ENCODE assay signal across 9 cellular contexts in genomic region chr16:74035816-74036215, GRCh38.
DNase-seq lines count a peak whose midpoint lies in the region; ATAC-seq and TF ChIP-seq lines count a peak whose summit lies in the region.
"Had no signal": no experiment of that assay in that cellular context is flagged by ENCODE, and none has a peak within 500 bp of the region (broad histone marks: within the 10 kb centered on the region; RNA-seq: fewer than 3 reads in every experiment).

No MANE protein-coding gene starts in this region.

- no peaks in the 10 kb centered on the region for H3K9me3 ChIP-seq in fibroblast of lung (ENCODE audit: control insufficient read depth, insufficient read depth, low read depth, low read length)

- in situ Hi-C loops in GM13976 (cut with MboI; ENCODE audit: low sequenced_read_pairs, unreplicated experiment) = no loop called here

- DNase-seq in AG09309 (ENCODE audit: low read depth) = no peak
- peak; percentile 17 for DNase-seq in GM13976 (ENCODE audit: low spot score)
- DNase-seq in NCI-H2227 (lab: John Stamatoyannopoulos, UW; ENCODE audit: unreplicated experiment) = peak; percentile 52
- DNase-seq in fibroblast of lung (ENCODE audit: low read depth in 2 of 2) = peak in 1 of 2 donors; percentile 35
- no peak for DNase-seq in cerebellum (ENCODE audit: low spot score)
- no peak for DNase-seq in activated T-cell treated with anti-CD3 and anti-CD28 coated beads, Interleukin-2, amount 50 U/mL, for 72 hours
- no peak for DNase-seq in glomerular visceral epithelial cell (ENCODE audit: extremely low spot score)

- no peaks in the 10 kb centered on the region for H3K27me3 ChIP-seq in fibroblast of lung (ENCODE audit: control insufficient read depth, insufficient read depth, low read length)

- no peaks in the 10 kb centered on the region for H3K4me1 ChIP-seq in fibroblast of lung (ENCODE audit: control insufficient read depth, extremely low read depth, insufficient read depth, low read length)

- no peak overlapping the region for H3K4me2 ChIP-seq in fibroblast of lung (ENCODE audit: extremely low read depth, insufficient read depth, low read length)

- peaks cover 4% of the 10 kb centered on the region for H3K27me3 Mint-ChIP-seq in activated T-cell treated with anti-CD3 and anti-CD28 coated beads, Interleukin-2, amount 50 U/mL, for 72 hours (ENCODE audit: low read depth)

- no peak overlapping the region for H3K27ac Mint-ChIP-seq in activated T-cell treated with anti-CD3 and anti-CD28 coated beads, Interleukin-2, amount 50 U/mL, for 72 hours
- H3K27ac Mint-ChIP-seq: activated naive CD8-positive, alpha-beta T cell had no signal

- no peaks in the 10 kb centered on the region for H4K20me1 ChIP-seq in fibroblast of lung (ENCODE audit: control insufficient read depth, extremely low read depth, insufficient read depth, low read length)

- no peak overlapping the region for H3K9ac ChIP-seq in fibroblast of lung (ENCODE audit: insufficient read depth, low read length)

- H3K4me3 Mint-ChIP-seq in activated T-cell treated with anti-CD3 and anti-CD28 coated beads, Interleukin-2, amount 50 U/mL, for 72 hours = no peak overlapping the region
- H3K4me3 Mint-ChIP-seq: activated naive CD8-positive, alpha-beta T cell had no signal

- H3K9me3 Mint-ChIP-seq in activated T-cell treated with anti-CD3 and anti-CD28 coated beads, Interleukin-2, amount 50 U/mL, for 72 hours = no peaks in the 10 kb centered on the region

- no peak for ATAC-seq in HG02623 (IDR thresholded peaks at IDR 0.05; ENCODE audit: unreplicated experiment)
- ATAC-seq in activated T-cell treated with anti-CD3 and anti-CD28 coated beads, Interleukin-2, amount 50 U/mL, for 72 hours (replicated peaks in 1 of 2) = no peak

- H3K27ac ChIP-seq in fibroblast of lung (ENCODE audit: insufficient read depth, low read length) = no peak overlapping the region

- H3K4me3 ChIP-seq in AG09309 (ENCODE audit: control insufficient read depth, low read depth, low read length) = no peak overlapping the region
- H3K4me3 ChIP-seq in fibroblast of lung (replicated peaks in 1 of 4; ENCODE audit: control extremely low read depth in 1 of 4, insufficient read depth in 1 of 4, low read depth in 3 of 4, low read length in 4 of 4) = no peak overlapping the region

- peak; percentile 17 for TF ChIP-seq CTCF in AG09309 (IDR thresholded peaks at IDR 0.05; ENCODE audit: control insufficient read depth, insufficient read depth, low read depth, low read length, missing control alignments)
- no peak for TF ChIP-seq CTCF in GM13976 (IDR thresholded peaks at IDR 0.05; ENCODE audit: borderline replicate concordance, control extremely low read depth, extremely low read depth, insufficient read depth, missing control alignments)
- TF ChIP-seq CTCF in fibroblast of lung (conservative IDR thresholded peaks at IDR 0.05 in 1 of 2, IDR thresholded peaks at IDR 0.05 in 1 of 2; ENCODE audit: low read depth in 1 of 2, low read length in 2 of 2) = peak; percentile 28 to 60

- no peaks in the 10 kb centered on the region for H3K36me3 ChIP-seq in fibroblast of lung (ENCODE audit: control insufficient read depth, insufficient read depth, low read length)

- H2AFZ ChIP-seq in fibroblast of lung (ENCODE audit: low read length) = no peak overlapping the region

- no peaks in the 10 kb centered on the region for H3K4me1 Mint-ChIP-seq in activated T-cell treated with anti-CD3 and anti-CD28 coated beads, Interleukin-2, amount 50 U/mL, for 72 hours (ENCODE audit: low read depth)

- no peaks in the 10 kb centered on the region for H3K36me3 Mint-ChIP-seq in activated T-cell treated with anti-CD3 and anti-CD28 coated beads, Interleukin-2, amount 50 U/mL, for 72 hours (ENCODE audit: insufficient read depth in 2 of 2)

- no peaks in the 10 kb centered on the region for H3K79me2 ChIP-seq in fibroblast of lung (ENCODE audit: control insufficient read depth, insufficient read depth, low read length)

Comparison
In these comparisons a context has a peak if more than half of its experiments do, and no peak if none do; other contexts are left out.
1. DNase-seq: peak in GM13976 (single experiment) and NCI-H2227 (single experiment); none in AG09309 (single experiment), cerebellum (single experiment), activated T-cell treated with anti-CD3 and anti-CD28 coated beads, Interleukin-2, amount 50 U/mL, for 72 hours (0 of 2) and glomerular visceral epithelial cell (single experiment).